Comparison of ENCODE assay signal across 17 cellular contexts in genomic region chr1:29498126-29499100, GRCh38.
DNase-seq lines count a peak whose midpoint lies in the region; ATAC-seq and TF ChIP-seq lines count a peak whose summit lies in the region.
"Had no signal": no experiment of that assay in that cellular context is flagged by ENCODE, and none has a peak within 500 bp of the region (broad histone marks: within the 10 kb centered on the region; RNA-seq: fewer than 3 reads in every experiment).

No MANE protein-coding gene starts in this region.

- H3K4me1 ChIP-seq in GM23338 (ENCODE audit: insufficient read depth) (peaks cover 23% of the 10 kb centered on the region), PC-3 (ENCODE audit: insufficient read depth, low read length) (no peaks in the 10 kb centered on the region)

- DNase-seq in GM23338 (ENCODE audit: low spot score) (no peak), PC-3 (peak; percentile 68), ecto neural progenitor cell (ENCODE audit: low spot score) (peak; percentile 34), posterior vena cava (ENCODE audit: low spot score) (peak; percentile 59), cerebellum (ENCODE audit: low spot score) (no peak), A172 (ENCODE audit: low spot score) (no peak)
- DNase-seq: activated B cell treated with CpG ODN at 0.5 μM for 24 hours; activated gamma-delta T cell treated with Interleukin-2 at 50 U/mL for 16 hours; erythroblast; NCI-H1436 treated with DMSO at 0.1 percent for 48 hours; NCI-H2227 treated with DMSO at 0.1 percent for 48 hours; retina; stimulated activated naive CD8-positive, alpha-beta T cell treated with anti-CD3 and anti-CD28 coated beads, Interleukin-15, Interleukin-2, amounts not matched to agents 100 U/mL and 50 U/mL, for 24 hours had no signal

- no peak overlapping the region for H3K9ac ChIP-seq in PC-3 (ENCODE audit: low read length)

- peaks cover 4% of the 10 kb centered on the region; the same call in 1 of the 2 replicates for H3K36me3 ChIP-seq in GM23338 (ENCODE audit: insufficient read depth)
- no peaks in the 10 kb centered on the region for H3K36me3 ChIP-seq in PC-3 (ENCODE audit: low read depth, low read length)

- CTCF ChIA-PET in PC-3 (lab: Charles Lee), result no interaction called here

- H3K27me3 Mint-ChIP-seq in GM23338 (ENCODE audit: insufficient read depth, low read depth, poor library complexity), result peaks cover 7% of the 10 kb centered on the region

- H3F3A ChIP-seq in GM23338 (replicated peaks; ENCODE audit: low read depth) (no peaks in the 10 kb centered on the region), PC-3 (ENCODE audit: low read length, unreplicated experiment) (no peaks in the 10 kb centered on the region)

- intact Hi-C loops in PC-3 (cut with micrococcal nuclease), result no loop called here
- intact Hi-C loops in posterior vena cava (cut with DNase I), result no loop called here

- POLR2A ChIA-PET in PC-3 (lab: Charles Lee; ENCODE audit: unreplicated experiment), result no interaction called here

- no peaks in the 10 kb centered on the region for H3K79me2 ChIP-seq in GM23338 (replicated peaks; ENCODE audit: insufficient read depth)
- no peaks in the 10 kb centered on the region for H3K79me2 ChIP-seq in PC-3 (ENCODE audit: low read length)

- H3K36me3 Mint-ChIP-seq in GM23338 (ENCODE audit: low read depth), result peaks cover 6% of the 10 kb centered on the region; the same call in 2 of the 3 replicates
- H3K36me3 Mint-ChIP-seq: natural killer cell treated with Interleukin-12 subunit alpha and Interleukin-12 subunit beta and Interleukin-15 and Interleukin-18, amount 100 ng/mL, for 72 hours had no signal

- no peak overlapping the region; the same call in 2 of the 3 replicates for H3K4me3 Mint-ChIP-seq in GM23338
- H3K4me3 Mint-ChIP-seq: activated B cell treated with CpG ODN at 0.5 μM for 24 hours; natural killer cell treated with Interleukin-12 subunit alpha and Interleukin-12 subunit beta and Interleukin-15 and Interleukin-18, amount 100 ng/mL, for 72 hours had no signal

- TF ChIP-seq CTCF in GM23338 (conservative IDR thresholded peaks at IDR 0.05; ENCODE audit: low read depth in 2 of 2) (no peak), PC-3 (conservative IDR thresholded peaks at IDR 0.05; ENCODE audit: low read depth, low read length) (no peak)

- no TSS peak for BruUV-seq in PC-3 (replicated peaks; lab: Mats Ljungman, UMichigan)

- H4K20me1 ChIP-seq in GM23338 (replicated peaks; ENCODE audit: insufficient read depth) (no peaks in the 10 kb centered on the region), PC-3 (ENCODE audit: low read length) (no peaks in the 10 kb centered on the region)

- H3K27ac Mint-ChIP-seq in GM23338, result peak overlapping the region; percentile 50; the same call in 1 of the 2 replicates
- H3K27ac Mint-ChIP-seq: activated B cell treated with CpG ODN at 0.5 μM for 24 hours; natural killer cell treated with Interleukin-12 subunit alpha and Interleukin-12 subunit beta and Interleukin-15 and Interleukin-18, amount 100 ng/mL, for 72 hours had no signal

- H2AFZ ChIP-seq in GM23338 (no peak overlapping the region; the same call in 1 of the 2 replicates), PC-3 (ENCODE audit: low read length) (peak overlapping the region; percentile 13; the same call in 1 of the 2 replicates)

- ATAC-seq in GM23338 (no peak), PC-3 (peak; percentile 99), HG03354 (IDR thresholded peaks at IDR 0.05; ENCODE audit: poor library complexity, severe bottlenecking, unreplicated experiment) (no peak), GM18907 (IDR thresholded peaks at IDR 0.05; ENCODE audit: unreplicated experiment) (no peak)
- ATAC-seq: Right ventricle myocardium inferior; stimulated activated naive CD8-positive, alpha-beta T cell treated with anti-CD3 and anti-CD28 coated beads, Interleukin-15, Interleukin-2, amounts not matched to agents 100 U/mL and 50 U/mL, for 24 hours had no signal

- H3K27ac ChIP-seq in GM23338 (ENCODE audit: low read depth) (no peak overlapping the region), PC-3 (ENCODE audit: low read length) (no peak overlapping the region)

- peaks cover 36% of the 10 kb centered on the region for H3K4me1 Mint-ChIP-seq in GM23338
- H3K4me1 Mint-ChIP-seq: activated B cell treated with CpG ODN at 0.5 μM for 24 hours had no signal

- H3K9me2 ChIP-seq in GM23338 (ENCODE audit: insufficient read depth) (peaks cover 6% of the 10 kb centered on the region; the same call in 1 of the 2 replicates), PC-3 (replicated peaks; ENCODE audit: low read length) (no peaks in the 10 kb centered on the region)

- H3K4me2 ChIP-seq in GM23338, result no peak overlapping the region
- 0 out of 2 replicates have a peak overlapping the region, but pooled peaks have one; percentile 5 for H3K4me2 ChIP-seq in PC-3 (ENCODE audit: low read length)

- H3K9me3 Mint-ChIP-seq in GM23338, result peaks cover 41% of the 10 kb centered on the region
- H3K9me3 Mint-ChIP-seq: natural killer cell treated with Interleukin-12 subunit alpha and Interleukin-12 subunit beta and Interleukin-15 and Interleukin-18, amount 100 ng/mL, for 72 hours had no signal

- no peaks in the 10 kb centered on the region for H3K27me3 ChIP-seq in GM23338 (ENCODE audit: insufficient read depth)
- H3K27me3 ChIP-seq in PC-3 (ENCODE audit: low read length), result no peaks in the 10 kb centered on the region

- H3K4me3 ChIP-seq in GM23338 (no peak overlapping the region), PC-3 (ENCODE audit: low read length) (no peak overlapping the region)

- H3K9me3 ChIP-seq in PC-3 (ENCODE audit: low read length), result no peaks in the 10 kb centered on the region

TF ChIP-seq in GM23338, 12 proteins besides CTCF, POLR2A, EP300 and RAD21 (continues in another document):
- TF ChIP-seq, protein P1, sequence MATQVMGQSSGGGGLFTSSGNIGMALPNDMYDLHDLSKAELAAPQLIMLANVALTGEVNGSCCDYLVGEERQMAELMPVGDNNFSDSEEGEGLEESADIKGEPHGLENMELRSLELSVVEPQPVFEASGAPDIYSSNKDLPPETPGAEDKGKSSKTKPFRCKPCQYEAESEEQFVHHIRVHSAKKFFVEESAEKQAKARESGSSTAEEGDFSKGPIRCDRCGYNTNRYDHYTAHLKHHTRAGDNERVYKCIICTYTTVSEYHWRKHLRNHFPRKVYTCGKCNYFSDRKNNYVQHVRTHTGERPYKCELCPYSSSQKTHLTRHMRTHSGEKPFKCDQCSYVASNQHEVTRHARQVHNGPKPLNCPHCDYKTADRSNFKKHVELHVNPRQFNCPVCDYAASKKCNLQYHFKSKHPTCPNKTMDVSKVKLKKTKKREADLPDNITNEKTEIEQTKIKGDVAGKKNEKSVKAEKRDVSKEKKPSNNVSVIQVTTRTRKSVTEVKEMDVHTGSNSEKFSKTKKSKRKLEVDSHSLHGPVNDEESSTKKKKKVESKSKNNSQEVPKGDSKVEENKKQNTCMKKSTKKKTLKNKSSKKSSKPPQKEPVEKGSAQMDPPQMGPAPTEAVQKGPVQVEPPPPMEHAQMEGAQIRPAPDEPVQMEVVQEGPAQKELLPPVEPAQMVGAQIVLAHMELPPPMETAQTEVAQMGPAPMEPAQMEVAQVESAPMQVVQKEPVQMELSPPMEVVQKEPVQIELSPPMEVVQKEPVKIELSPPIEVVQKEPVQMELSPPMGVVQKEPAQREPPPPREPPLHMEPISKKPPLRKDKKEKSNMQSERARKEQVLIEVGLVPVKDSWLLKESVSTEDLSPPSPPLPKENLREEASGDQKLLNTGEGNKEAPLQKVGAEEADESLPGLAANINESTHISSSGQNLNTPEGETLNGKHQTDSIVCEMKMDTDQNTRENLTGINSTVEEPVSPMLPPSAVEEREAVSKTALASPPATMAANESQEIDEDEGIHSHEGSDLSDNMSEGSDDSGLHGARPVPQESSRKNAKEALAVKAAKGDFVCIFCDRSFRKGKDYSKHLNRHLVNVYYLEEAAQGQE (IDR thresholded peaks at IDR 0.05; ENCODE audit: unreplicated experiment), result no peak

Comparison
In these comparisons a context has a peak if more than half of its experiments do, and no peak if none do; other contexts are left out.
1. DNase-seq: peak in PC-3 (single experiment), ecto neural progenitor cell (single experiment) and posterior vena cava (single experiment); none in GM23338 (single experiment), cerebellum (single experiment) and A172 (single experiment).